In the genomic region with DNA sequence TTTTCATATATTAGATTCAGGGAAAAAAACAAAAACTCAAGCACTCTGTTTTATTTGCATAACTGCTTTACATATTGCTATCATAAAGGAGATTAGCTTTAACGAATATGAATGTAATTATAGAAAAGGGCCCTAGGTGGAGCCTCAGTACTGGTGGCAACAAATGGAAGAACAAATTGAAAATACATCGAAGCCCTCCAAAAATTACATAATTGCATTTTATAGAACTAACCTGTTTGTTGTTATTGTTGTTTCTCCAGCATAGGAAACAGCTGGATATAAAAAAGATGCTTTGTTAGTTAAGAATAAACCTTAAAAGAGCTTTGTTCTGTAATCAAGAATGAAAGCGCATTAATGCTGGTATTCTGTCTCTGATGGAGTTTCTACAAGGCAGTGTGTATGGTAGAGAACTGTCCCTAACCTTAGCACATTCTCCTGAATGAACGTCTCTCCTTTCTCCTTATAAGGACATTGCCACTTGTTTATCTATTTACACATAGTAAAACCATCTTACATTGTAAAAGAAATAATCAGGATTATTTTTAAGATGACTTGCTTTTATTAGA, we compare ENCODE assay signal across 8 cellular contexts. TPM values are rescaled to one million over a fixed set of nuclear protein-coding genes. Genes with fewer than 3 reads are reported as not detected.
A peak's percentile ranks its signal among the peaks of the same experiment; 100 is the strongest.
DNase-seq lines count a peak whose midpoint lies in the region; ATAC-seq, FAIRE-seq and TF ChIP-seq lines count a peak whose summit lies in the region.

No MANE protein-coding gene starts in this region.

- DNase-seq in CD1c-positive myeloid dendritic cell (ENCODE audit: extremely low spot score) (peak; percentile 46), NCI-H526 (lab: John Stamatoyannopoulos, UW) (peak; percentile 95 to 98), bronchial epithelial cell (ENCODE audit: low read depth) (peak; percentile 54), vagina (ENCODE audit: extremely low spot score in 2 of 2) (no peak), posterior vena cava (ENCODE audit: low spot score) (no peak)

- peak; percentile 92 to 96 for TF ChIP-seq RAD21 in liver (IDR thresholded peaks at IDR 0.05)

- H3K27me3 ChIP-seq in bronchial epithelial cell (ENCODE audit: control insufficient read depth, insufficient read depth, low read length) (no peaks in the 10 kb centered on the region), liver (ENCODE audit: control insufficient read depth in 4 of 4, insufficient read depth in 4 of 4, low read length in 3 of 4) (no peaks in the 10 kb centered on the region), vagina (no peaks in the 10 kb centered on the region)

- TF ChIP-seq POLR2A in vagina (IDR thresholded peaks at IDR 0.05) = no peak

- H3K4me3 ChIP-seq in bronchial epithelial cell (ENCODE audit: low read depth, low read length) = no peak overlapping the region
- peak overlapping the region; percentile 41 to 63 (median 61) for H3K4me3 ChIP-seq in liver (ENCODE audit: low read depth in 1 of 3, low read length in 3 of 3)
- H3K4me3 ChIP-seq in vagina = no peak overlapping the region

- peak overlapping the region in 1 of 2 donors; percentile 56 for H3K9ac ChIP-seq in liver (ENCODE audit: low read depth in 1 of 2, low read length in 2 of 2)

- TF ChIP-seq CTCF in bronchial epithelial cell (IDR thresholded peaks at IDR 0.05; ENCODE audit: insufficient read depth, low read length, severe bottlenecking) (peak; percentile 38), liver (IDR thresholded peaks at IDR 0.05; ENCODE audit: low read depth, low read length, missing input control) (peak; percentile 59), vagina (IDR thresholded peaks at IDR 0.05) (peak; percentile 17 to 59 (median 56))

- FAIRE-seq in bronchial epithelial cell (lab: Jason Lieb, UNC) = no peak

- H3K27ac ChIP-seq in liver (ENCODE audit: low read depth in 1 of 2, low read length in 2 of 2) (no peak overlapping the region), vagina (no peak overlapping the region)

- intact Hi-C loops in vagina (cut with DNase I) (no loop called here), posterior vena cava (cut with DNase I) (no loop called here)

- H3K9me3 ChIP-seq in liver (ENCODE audit: control insufficient read depth in 4 of 4, low read length in 3 of 4) = no peaks in the 10 kb centered on the region
- no peaks in the 10 kb centered on the region for H3K9me3 ChIP-seq in vagina

- peak; percentile 87 for ATAC-seq in GM19025 (IDR thresholded peaks at IDR 0.05; ENCODE audit: low read depth, unreplicated experiment)
- peak; percentile 96 for ATAC-seq in HG03280 (IDR thresholded peaks at IDR 0.05; ENCODE audit: unreplicated experiment)

- H3K4me1 ChIP-seq in liver (ENCODE audit: control insufficient read depth in 4 of 4, insufficient read depth in 4 of 4, low read length in 3 of 4) (peaks cover 2 to 7% (median 4%) of the 10 kb centered on the region in 4 donors), vagina (peaks cover 7% of the 10 kb centered on the region)

- H3K36me3 ChIP-seq in bronchial epithelial cell (ENCODE audit: control insufficient read depth, insufficient read depth, low read length) (no peaks in the 10 kb centered on the region), liver (ENCODE audit: control insufficient read depth in 4 of 4, insufficient read depth in 3 of 4, low read depth in 1 of 4, low read length in 3 of 4) (no peaks in the 10 kb centered on the region), vagina (no peaks in the 10 kb centered on the region)

- 10% methylated on average over 4 of the region's 4 CpGs for WGBS in liver

TF ChIP-seq in liver, 16 proteins besides CTCF, POLR2A, EP300 and RAD21:
- TF ChIP-seq GABPA (IDR thresholded peaks at IDR 0.05 in 1 of 2, conservative IDR thresholded peaks at IDR 0.05 in 1 of 2) = no peak
- TF ChIP-seq, protein P1, sequence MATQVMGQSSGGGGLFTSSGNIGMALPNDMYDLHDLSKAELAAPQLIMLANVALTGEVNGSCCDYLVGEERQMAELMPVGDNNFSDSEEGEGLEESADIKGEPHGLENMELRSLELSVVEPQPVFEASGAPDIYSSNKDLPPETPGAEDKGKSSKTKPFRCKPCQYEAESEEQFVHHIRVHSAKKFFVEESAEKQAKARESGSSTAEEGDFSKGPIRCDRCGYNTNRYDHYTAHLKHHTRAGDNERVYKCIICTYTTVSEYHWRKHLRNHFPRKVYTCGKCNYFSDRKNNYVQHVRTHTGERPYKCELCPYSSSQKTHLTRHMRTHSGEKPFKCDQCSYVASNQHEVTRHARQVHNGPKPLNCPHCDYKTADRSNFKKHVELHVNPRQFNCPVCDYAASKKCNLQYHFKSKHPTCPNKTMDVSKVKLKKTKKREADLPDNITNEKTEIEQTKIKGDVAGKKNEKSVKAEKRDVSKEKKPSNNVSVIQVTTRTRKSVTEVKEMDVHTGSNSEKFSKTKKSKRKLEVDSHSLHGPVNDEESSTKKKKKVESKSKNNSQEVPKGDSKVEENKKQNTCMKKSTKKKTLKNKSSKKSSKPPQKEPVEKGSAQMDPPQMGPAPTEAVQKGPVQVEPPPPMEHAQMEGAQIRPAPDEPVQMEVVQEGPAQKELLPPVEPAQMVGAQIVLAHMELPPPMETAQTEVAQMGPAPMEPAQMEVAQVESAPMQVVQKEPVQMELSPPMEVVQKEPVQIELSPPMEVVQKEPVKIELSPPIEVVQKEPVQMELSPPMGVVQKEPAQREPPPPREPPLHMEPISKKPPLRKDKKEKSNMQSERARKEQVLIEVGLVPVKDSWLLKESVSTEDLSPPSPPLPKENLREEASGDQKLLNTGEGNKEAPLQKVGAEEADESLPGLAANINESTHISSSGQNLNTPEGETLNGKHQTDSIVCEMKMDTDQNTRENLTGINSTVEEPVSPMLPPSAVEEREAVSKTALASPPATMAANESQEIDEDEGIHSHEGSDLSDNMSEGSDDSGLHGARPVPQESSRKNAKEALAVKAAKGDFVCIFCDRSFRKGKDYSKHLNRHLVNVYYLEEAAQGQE (IDR thresholded peaks at IDR 0.05) = no peak
- TF ChIP-seq HNF4A (conservative IDR thresholded peaks at IDR 0.05) = peak in 1 of 2 donors; percentile 7
- TF ChIP-seq, protein P2, sequence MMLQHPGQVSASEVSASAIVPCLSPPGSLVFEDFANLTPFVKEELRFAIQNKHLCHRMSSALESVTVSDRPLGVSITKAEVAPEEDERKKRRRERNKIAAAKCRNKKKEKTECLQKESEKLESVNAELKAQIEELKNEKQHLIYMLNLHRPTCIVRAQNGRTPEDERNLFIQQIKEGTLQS (IDR thresholded peaks at IDR 0.05) = no peak
- no peak for TF ChIP-seq FOXA2 (IDR thresholded peaks at IDR 0.05)
- TF ChIP-seq NR2F2 (IDR thresholded peaks at IDR 0.05) = no peak
- TF ChIP-seq HNF4G (IDR thresholded peaks at IDR 0.05) = no peak
- TF ChIP-seq, protein P3, sequence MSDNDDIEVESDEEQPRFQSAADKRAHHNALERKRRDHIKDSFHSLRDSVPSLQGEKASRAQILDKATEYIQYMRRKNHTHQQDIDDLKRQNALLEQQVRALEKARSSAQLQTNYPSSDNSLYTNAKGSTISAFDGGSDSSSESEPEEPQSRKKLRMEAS (IDR thresholded peaks at IDR 0.05) = no peak
- TF ChIP-seq RXRA (IDR thresholded peaks at IDR 0.05) = peak in 1 of 2 donors; percentile 8
- TF ChIP-seq SP1 (IDR thresholded peaks at IDR 0.05) = no peak
- no peak for TF ChIP-seq JUND (IDR thresholded peaks at IDR 0.05)
- no peak for TF ChIP-seq EGR1 (IDR thresholded peaks at IDR 0.05; ENCODE audit: low read depth in 2 of 2)
- peak; percentile 41 for TF ChIP-seq YY1 (IDR thresholded peaks at IDR 0.05)
- TF ChIP-seq FOXA1 (IDR thresholded peaks at IDR 0.05) = no peak
- no peak for TF ChIP-seq TAF1 (conservative IDR thresholded peaks at IDR 0.05)
- TF ChIP-seq, protein P4, sequence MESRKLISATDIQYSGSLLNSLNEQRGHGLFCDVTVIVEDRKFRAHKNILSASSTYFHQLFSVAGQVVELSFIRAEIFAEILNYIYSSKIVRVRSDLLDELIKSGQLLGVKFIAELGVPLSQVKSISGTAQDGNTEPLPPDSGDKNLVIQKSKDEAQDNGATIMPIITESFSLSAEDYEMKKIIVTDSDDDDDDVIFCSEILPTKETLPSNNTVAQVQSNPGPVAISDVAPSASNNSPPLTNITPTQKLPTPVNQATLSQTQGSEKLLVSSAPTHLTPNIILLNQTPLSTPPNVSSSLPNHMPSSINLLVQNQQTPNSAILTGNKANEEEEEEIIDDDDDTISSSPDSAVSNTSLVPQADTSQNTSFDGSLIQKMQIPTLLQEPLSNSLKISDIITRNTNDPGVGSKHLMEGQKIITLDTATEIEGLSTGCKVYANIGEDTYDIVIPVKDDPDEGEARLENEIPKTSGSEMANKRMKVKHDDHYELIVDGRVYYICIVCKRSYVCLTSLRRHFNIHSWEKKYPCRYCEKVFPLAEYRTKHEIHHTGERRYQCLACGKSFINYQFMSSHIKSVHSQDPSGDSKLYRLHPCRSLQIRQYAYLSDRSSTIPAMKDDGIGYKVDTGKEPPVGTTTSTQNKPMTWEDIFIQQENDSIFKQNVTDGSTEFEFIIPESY (IDR thresholded peaks at IDR 0.05) = no peak

RNA-seq across cellular contexts. Expression of a gene that starts 33.7 kb away (rescaled TPM):
- total RNA-seq in bronchial epithelial cell = 2.9 and 3.7 TPM in 2 replicates
- total RNA-seq in liver = 1 to 10 TPM in 1 of 2 donors, under 1 TPM in 1; 0.84 to 1.8 TPM
- polyA plus RNA-seq in liver = under 1 TPM; 0.39 to 0.46 TPM
- total RNA-seq in vagina = 6.4 TPM
- total RNA-seq in posterior vena cava = 1 to 10 TPM; 6.8 to 7.1 TPM

Comparison
In these comparisons a context has a peak if more than half of its experiments do, and no peak if none do; other contexts are left out.
1. DNase-seq: peak in CD1c-positive myeloid dendritic cell (single experiment), NCI-H526 (2 of 2) and bronchial epithelial cell (single experiment); none in vagina (0 of 2) and posterior vena cava (single experiment).
2. H3K4me3 ChIP-seq: peak in liver (3 of 3); none in bronchial epithelial cell (single experiment) and vagina (0 of 2).
3. Peak in every context shown above with its lines, with median percentiles within 50 percentile points of each other: CTCF ChIP-seq.